Comparison of ENCODE assay signal across 1 cellular context in the genomic region with DNA sequence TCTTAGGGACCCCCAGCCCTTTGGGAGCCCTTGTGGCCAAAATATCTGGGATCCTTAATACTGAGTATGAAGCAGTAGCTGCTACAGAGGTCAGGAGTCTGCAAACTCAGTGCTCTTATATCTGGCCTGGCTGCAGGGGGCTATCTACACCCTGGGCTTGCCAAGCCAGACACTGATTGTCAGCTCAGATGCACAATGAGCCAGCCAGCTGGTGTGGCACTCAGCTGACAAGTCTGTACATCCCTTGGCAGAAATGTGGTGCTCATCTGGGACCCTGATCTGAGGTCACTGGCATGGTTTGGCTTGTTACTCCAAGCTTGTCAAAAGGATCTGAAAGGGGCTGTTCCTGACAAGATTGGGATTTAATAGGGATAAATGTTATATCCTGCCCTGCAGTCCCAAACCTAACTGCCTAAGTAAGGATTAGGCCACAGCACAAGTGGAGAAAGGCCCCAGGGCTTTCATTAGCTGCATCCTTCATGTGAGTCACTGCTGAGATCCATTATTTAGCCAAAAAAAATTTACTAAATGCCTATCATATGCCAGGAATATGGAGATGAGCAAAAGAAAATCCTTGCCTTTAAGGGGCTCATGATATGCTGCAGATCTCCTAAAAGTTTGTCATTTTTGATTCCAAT.
TF ChIP-seq lines count a peak whose summit lies in the region.

No MANE protein-coding gene starts in this region.

TF ChIP-seq in SK-N-SH treated with all-trans-retinoic acid at 6 μM for 48 hours, 23 proteins besides CTCF, POLR2A, EP300 and RAD21 (continued from another document):
- TF ChIP-seq TSHZ2 (CRISPR knock-in tag; IDR thresholded peaks at IDR 0.05) (peak; percentile 62; the same call in 1 of the 2 replicates), CSRNP3 (CRISPR knock-in tag; IDR thresholded peaks at IDR 0.05) (no peak)
